ENCODE assay signal across 1 cellular context in genomic region chr19:14391156-14391821, GRCh38.
TF ChIP-seq lines count a peak whose summit lies in the region.

No MANE protein-coding gene starts in this region.

TF ChIP-seq in HCT116, 20 proteins besides CTCF, POLR2A, EP300 and RAD21:
- no peak for TF ChIP-seq JUND (IDR thresholded peaks at IDR 0.05)
- no peak for TF ChIP-seq MAX (IDR thresholded peaks at IDR 0.05)
- TF ChIP-seq TCF7L2 (IDR thresholded peaks at IDR 0.05; ENCODE audit: borderline replicate concordance, extremely low read depth, insufficient read depth, insufficient read length), result no peak
- no peak for TF ChIP-seq ZFX (IDR thresholded peaks at IDR 0.05)
- TF ChIP-seq CEBPB (IDR thresholded peaks at IDR 0.05; ENCODE audit: low read depth), result no peak
- no peak for TF ChIP-seq REST (IDR thresholded peaks at IDR 0.05; ENCODE audit: low read depth)
- TF ChIP-seq YY1 (IDR thresholded peaks at IDR 0.05; ENCODE audit: extremely low read depth, insufficient replicate concordance, low read depth, low read length), result no peak
- no peak for TF ChIP-seq ZBTB33 (IDR thresholded peaks at IDR 0.05; ENCODE audit: extremely low read depth, insufficient replicate concordance, low read length)
- TF ChIP-seq SP1 (IDR thresholded peaks at IDR 0.05; ENCODE audit: low read depth), result no peak
- TF ChIP-seq ELF1 (IDR thresholded peaks at IDR 0.05; ENCODE audit: borderline replicate concordance, low read depth), result no peak
